Comparison of ENCODE assay signal across 10 cellular contexts in genomic region chr19:39196860-39197562, GRCh38. TPM values are rescaled to one million over a fixed set of nuclear protein-coding genes. Genes with fewer than 3 reads are reported as not detected.
DNase-seq lines count a peak whose midpoint lies in the region; TF ChIP-seq lines count a peak whose summit lies in the region.
"Had no signal": no experiment of that assay in that cellular context is flagged by ENCODE, and none has a peak within 500 bp of the region (broad histone marks: within the 10 kb centered on the region; RNA-seq: fewer than 3 reads in every experiment).

Gene NCCRP1, plus strand, starts transcription at chr19:39196964. Its CDS starts 19 bp downstream, at chr19:39196983.

- peak within 1 kb of the TSS; percentile 73 for H3K4me2 ChIP-seq in BLaER1
- peak within 1 kb of the TSS; percentile 40 for H3K4me2 ChIP-seq in mesendoderm (ENCODE audit: low read length)

- no peak within 1 kb of the TSS for H4K5ac ChIP-seq in mesendoderm (ENCODE audit: low read length)

- H3K56ac ChIP-seq in mesendoderm (ENCODE audit: low read length): no peak within 1 kb of the TSS

- no peak within 1 kb of the TSS for H3K9ac ChIP-seq in BLaER1
- H3K9ac ChIP-seq in adipocyte (ENCODE audit: low read length): no peak within 1 kb of the TSS
- no peak within 1 kb of the TSS for H3K9ac ChIP-seq in mesendoderm (ENCODE audit: low read length)
- no peak within 1 kb of the TSS for H3K9ac ChIP-seq in colonic mucosa (ENCODE audit: low read depth in 2 of 2, low read length in 2 of 2)

- H2AK5ac ChIP-seq in mesendoderm (ENCODE audit: low read length): no peak within 1 kb of the TSS

- TF ChIP-seq CTCF in colonic mucosa (IDR thresholded peaks at IDR 0.05): no peak

- DNase-seq in D341Med (ENCODE audit: low spot score): peak; percentile 57
- DNase-seq in adipocyte (ENCODE audit: low read depth): peak; percentile 7
- DNase-seq in mesendoderm: peak; percentile 26
- DNase-seq in colonic mucosa: no peak
- DNase-seq in T1000 (lab: John Stamatoyannopoulos, UW): no peak
- DNase-seq in inferior parietal cortex (ENCODE audit: extremely low spot score): no peak
- DNase-seq in activated CD8-positive, alpha-beta memory T cell treated with anti-CD3 and anti-CD28 coated beads, Interleukin-2, amount 50 U/mL, for 48 hours: no peak
- DNase-seq: activated CD4-positive, alpha-beta T cell treated with anti-CD3 and anti-CD28 coated beads for 4 hours; central memory CD4-positive, alpha-beta T cell had no signal

- no peak within 1 kb of the TSS for H3K4ac ChIP-seq in mesendoderm (ENCODE audit: low read depth, low read length)

- H2BK15ac ChIP-seq in mesendoderm (replicated peaks; ENCODE audit: low read depth): no peak within 1 kb of the TSS

- intact Hi-C loops in colonic mucosa (cut with DNase I): no loop called here

- no peak within 1 kb of the TSS for H3K18ac ChIP-seq in mesendoderm (ENCODE audit: low read length)

- H4K8ac ChIP-seq in mesendoderm (ENCODE audit: low read depth, low read length): no peak within 1 kb of the TSS

- WGBS in mesendoderm (ENCODE audit: extremely low coverage, insufficient coverage, low lambda C conversion rate): no CpG with 5 or more reads among the region's 51 CpGs

- no peaks in the 10 kb centered on the region for H3K79me2 ChIP-seq in mesendoderm (ENCODE audit: control insufficient read depth, insufficient read depth, low read length)

- H3K27me3 ChIP-seq in BLaER1: peaks cover 44% of the 10 kb centered on the region
- H3K27me3 ChIP-seq in adipocyte (replicated peaks; ENCODE audit: control insufficient read depth, insufficient read depth, low read length): peaks cover 47% of the 10 kb centered on the region
- peaks cover 7% of the 10 kb centered on the region for H3K27me3 ChIP-seq in mesendoderm (ENCODE audit: insufficient read depth, low read length, poor library complexity)
- H3K27me3 ChIP-seq in colonic mucosa: peaks cover 39% of the 10 kb centered on the region

- H3K9me3 ChIP-seq in BLaER1 (no peaks in the 10 kb centered on the region), adipocyte (ENCODE audit: control insufficient read depth, low read length) (no peaks in the 10 kb centered on the region), colonic mucosa (no peaks in the 10 kb centered on the region)

- peak within 1 kb of the TSS; percentile 80 for H3K23ac ChIP-seq in mesendoderm (ENCODE audit: low read length)

- no peak within 1 kb of the TSS for H2BK120ac ChIP-seq in mesendoderm (ENCODE audit: low read depth, low read length)

- H3K4me1 ChIP-seq in BLaER1: peaks cover 33% of the 10 kb centered on the region
- peaks cover 3% of the 10 kb centered on the region for H3K4me1 ChIP-seq in adipocyte (ENCODE audit: control insufficient read depth, insufficient read depth, low read length)
- no peaks in the 10 kb centered on the region for H3K4me1 ChIP-seq in mesendoderm (ENCODE audit: control insufficient read depth, low read depth, low read length)
- peaks cover 4% of the 10 kb centered on the region for H3K4me1 ChIP-seq in colonic mucosa

- peak within 1 kb of the TSS; percentile 55 for H3K4me3 ChIP-seq in BLaER1
- H3K4me3 ChIP-seq in adipocyte (ENCODE audit: low read length): no peak within 1 kb of the TSS
- no peak within 1 kb of the TSS for H3K4me3 ChIP-seq in mesendoderm (ENCODE audit: low read length)
- no peak within 1 kb of the TSS for H3K4me3 ChIP-seq in colonic mucosa

- H3K79me1 ChIP-seq in mesendoderm (ENCODE audit: low read length): no peaks in the 10 kb centered on the region

- no peak within 1 kb of the TSS for H2BK5ac ChIP-seq in mesendoderm (ENCODE audit: low read length)

- H3K36me3 ChIP-seq in BLaER1 (no peaks in the 10 kb centered on the region), adipocyte (ENCODE audit: control insufficient read depth, insufficient read depth, low read length, severe bottlenecking) (no peaks in the 10 kb centered on the region), mesendoderm (ENCODE audit: control insufficient read depth, insufficient read depth, low read length) (no peaks in the 10 kb centered on the region), colonic mucosa (no peaks in the 10 kb centered on the region)

- no peak within 1 kb of the TSS for H3K27ac ChIP-seq in BLaER1
- H3K27ac ChIP-seq in mesendoderm (ENCODE audit: low read depth, low read length): no peak within 1 kb of the TSS
- no peak within 1 kb of the TSS for H3K27ac ChIP-seq in colonic mucosa

- H4K20me1 ChIP-seq in BLaER1: no peaks in the 10 kb centered on the region; the same call in 1 of the 2 replicates

RNA-seq across cellular contexts. Expression of gene NCCRP1, which starts in this region (rescaled TPM):
- 0.45 TPM for polyA plus RNA-seq in mesendoderm (2013, experiment 1 of 2)
- 0.39 TPM for polyA plus RNA-seq in mesendoderm (2013, experiment 2 of 2)
- total RNA-seq in colonic mucosa: not detected

Comparison
In these comparisons a context has a peak if more than half of its experiments do, and no peak if none do; other contexts are left out.
1. DNase-seq: peak in D341Med (single experiment), adipocyte (single experiment) and mesendoderm (single experiment); none in colonic mucosa (single experiment), T1000 (single experiment), inferior parietal cortex (single experiment) and activated CD8-positive, alpha-beta memory T cell treated with anti-CD3 and anti-CD28 coated beads, Interleukin-2, amount 50 U/mL, for 48 hours (single experiment).